In genomic region chr20:34579191-34579661, GRCh38 we compare ENCODE assay signal across 9 cellular contexts. TPM values are rescaled to one million over a fixed set of nuclear protein-coding genes. Genes with fewer than 3 reads are reported as not detected.
A peak's percentile ranks its signal among the peaks of the same experiment; 100 is the strongest.
DNase-seq lines count a peak whose midpoint lies in the region; ATAC-seq and TF ChIP-seq lines count a peak whose summit lies in the region.
"Had no signal": no experiment of that assay in that cellular context is flagged by ENCODE, and none has a peak within 500 bp of the region (broad histone marks: within the 10 kb centered on the region; RNA-seq: fewer than 3 reads in every experiment).

No MANE protein-coding gene starts in this region.

- peak; percentile 42 for DNase-seq in HFF-Myc (ENCODE audit: extremely low read depth, low read depth)
- peak; percentile 94 for DNase-seq in RWPE1 (ENCODE audit: low spot score)
- DNase-seq in esophagus muscularis mucosa (ENCODE audit: extremely low spot score): peak; percentile 90
- DNase-seq in NCI-H1092 (lab: John Stamatoyannopoulos, UW): no peak
- DNase-seq in progenitor cell of endocrine pancreas (ENCODE audit: low spot score, unreplicated experiment): no peak
- no peak for DNase-seq in stimulated activated CD8-positive, alpha-beta memory T cell treated with anti-CD3 and anti-CD28 coated beads, Interleukin-4, amount 100 ng/mL, for 48 hours

- WGBS in esophagus muscularis mucosa: 37% methylated on average over 7 of the region's 7 CpGs

- no peak for TF ChIP-seq POLR2A in esophagus muscularis mucosa (IDR thresholded peaks at IDR 0.05; ENCODE audit: low read depth)

- H3K9me3 ChIP-seq in esophagus muscularis mucosa (no peaks in the 10 kb centered on the region), neutrophil (no peaks in the 10 kb centered on the region)

- intact Hi-C loops in esophagus muscularis mucosa (cut with DNase I): loop anchor here (2.0 to 5.0 kb wide), 2 partner anchors 128 to 190 kb away; no protein-coding TSS in a partner anchor

- peak overlapping the region; percentile 66 for H3K27ac ChIP-seq in RWPE1
- peak overlapping the region in 2 of 4 donors; percentile 10 to 37 for H3K27ac ChIP-seq in esophagus muscularis mucosa (replicated peaks in 1 of 4)
- peak overlapping the region; percentile 89 for H3K27ac ChIP-seq in neutrophil
- H3K27ac ChIP-seq: SK-N-MC had no signal

- no peak overlapping the region for H3K4me3 Mint-ChIP-seq in progenitor cell of endocrine pancreas (ENCODE audit: low read depth)

- no peaks in the 10 kb centered on the region for H3K9me3 Mint-ChIP-seq in progenitor cell of endocrine pancreas (ENCODE audit: low read depth)

- H3K27me3 Mint-ChIP-seq in progenitor cell of endocrine pancreas: no peaks in the 10 kb centered on the region

- no peak for TF ChIP-seq EP300 in esophagus muscularis mucosa (IDR thresholded peaks at IDR 0.05)

- CTCF ChIA-PET in RWPE1 (lab: Yijun Ruan, JAX): interaction anchor here (0.6 to 2.6 kb wide), 21 partner anchors 18 to 984 kb away, joined by 3 to 28 read pairs (median 4); no protein-coding TSS in a partner anchor

- peaks cover 5 to 46% (median 22%) of the 10 kb centered on the region in 4 donors for H3K36me3 ChIP-seq in esophagus muscularis mucosa
- peaks cover 10% of the 10 kb centered on the region for H3K36me3 ChIP-seq in neutrophil

- no peak overlapping the region for H3K27ac Mint-ChIP-seq in progenitor cell of endocrine pancreas

- peaks cover 22 to 43% (median 31%) of the 10 kb centered on the region in 4 donors for H3K4me1 ChIP-seq in esophagus muscularis mucosa
- peaks cover 36 to 44% of the 10 kb centered on the region in 2 experiments for H3K4me1 ChIP-seq in neutrophil (ENCODE audit: control insufficient read depth in 1 of 2, insufficient read depth in 1 of 2, low read depth in 1 of 2, low read length in 1 of 2)

- H3K4me3 ChIP-seq in HFF-Myc (replicated peaks; ENCODE audit: low read depth, low read length): no peak overlapping the region
- H3K4me3 ChIP-seq in esophagus muscularis mucosa: no peak overlapping the region
- no peak overlapping the region for H3K4me3 ChIP-seq in neutrophil (ENCODE audit: low read depth in 1 of 2, low read length in 1 of 2)
- H3K4me3 ChIP-seq: SK-N-MC had no signal

- TF ChIP-seq CTCF in HFF-Myc (IDR thresholded peaks at IDR 0.05; ENCODE audit: low read depth, low read length, missing control alignments) (peak; percentile 74), RWPE1 (conservative IDR thresholded peaks at IDR 0.05; ENCODE audit: low read depth) (peak; percentile 95), esophagus muscularis mucosa (IDR thresholded peaks at IDR 0.05) (peak; percentile 61 to 79 (median 62)), neutrophil (IDR thresholded peaks at IDR 0.05) (no peak), progenitor cell of endocrine pancreas (IDR thresholded peaks at IDR 0.05; ENCODE audit: unreplicated experiment) (no peak)

- H3K36me3 Mint-ChIP-seq in progenitor cell of endocrine pancreas (ENCODE audit: insufficient read depth): peaks cover 10% of the 10 kb centered on the region

- H3K4me1 Mint-ChIP-seq in progenitor cell of endocrine pancreas (ENCODE audit: low read depth): peaks cover 9% of the 10 kb centered on the region

- H3K27me3 ChIP-seq in esophagus muscularis mucosa (no peaks in the 10 kb centered on the region), neutrophil (no peaks in the 10 kb centered on the region)

- POLR2A ChIA-PET in RWPE1 (lab: Yijun Ruan, JAX; ENCODE audit: low non-redundant PET): interaction anchor here (0.6 kb wide), 1 partner anchor 22 kb away, joined by 3 read pairs; no protein-coding TSS in a partner anchor

- no peak for ATAC-seq in GM19328 (IDR thresholded peaks at IDR 0.05; ENCODE audit: unreplicated experiment)

RNA-seq across cellular contexts. Expression of gene MAP1LC3A, which starts 20.7 kb away (rescaled TPM):
- total RNA-seq in esophagus muscularis mucosa (100 to 1,000 TPM in 3 of 4 donors, 10 to 100 TPM in 1; 83.9 to 152 (median 111) TPM), progenitor cell of endocrine pancreas (43.8 and 52.8 TPM in 2 replicates)

Comparison
In these comparisons a context has a peak if more than half of its experiments do, and no peak if none do; other contexts are left out.
1. DNase-seq: peak in HFF-Myc (single experiment), RWPE1 (single experiment) and esophagus muscularis mucosa (single experiment); none in NCI-H1092 (single experiment), progenitor cell of endocrine pancreas (single experiment) and stimulated activated CD8-positive, alpha-beta memory T cell treated with anti-CD3 and anti-CD28 coated beads, Interleukin-4, amount 100 ng/mL, for 48 hours (single experiment).
2. CTCF ChIP-seq: peak in HFF-Myc (single experiment), RWPE1 (single experiment) and esophagus muscularis mucosa (3 of 3); none in neutrophil (single experiment) and progenitor cell of endocrine pancreas (single experiment).